ENCODE assay signal across 15 cellular contexts in the genomic region with DNA sequence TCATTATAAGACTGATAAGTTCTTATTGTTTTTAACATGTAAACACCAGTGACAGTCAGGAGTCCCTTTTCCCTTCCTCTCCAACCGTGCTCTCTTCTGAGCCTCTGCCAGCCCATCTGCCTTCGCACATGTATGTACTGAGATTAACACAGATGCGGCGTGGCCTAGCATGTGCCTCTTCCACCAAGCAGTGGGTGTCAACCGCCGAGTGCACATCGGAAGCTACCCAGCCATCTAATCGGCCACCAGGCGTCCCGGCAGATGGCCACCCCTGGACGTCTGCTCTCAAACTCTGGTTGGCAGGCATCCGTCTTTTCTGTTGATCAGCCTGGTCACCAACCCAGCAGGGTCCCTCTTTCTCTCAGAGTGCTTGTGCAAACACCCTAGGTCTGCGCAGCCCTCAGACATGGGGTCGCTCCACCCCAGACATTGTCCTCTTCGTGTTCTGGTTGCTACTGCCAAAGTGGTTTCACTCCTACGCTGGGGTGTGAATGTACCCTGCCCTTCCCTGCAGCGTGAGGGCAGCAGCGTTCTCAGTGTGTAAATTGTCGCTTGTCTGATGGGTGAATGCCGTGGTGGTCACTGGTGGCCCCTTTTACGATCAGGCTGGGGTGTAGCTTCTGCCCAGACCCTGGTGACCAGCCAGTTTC.
"Had no signal": no experiment of that assay in that cellular context is flagged by ENCODE, and none has a peak within 500 bp of the region (broad histone marks: within the 10 kb centered on the region; RNA-seq: fewer than 3 reads in every experiment).

No MANE protein-coding gene starts in this region.

- H3K9me3 ChIP-seq: gastrocnemius medialis, testis had no signal

- H3K4me1 Mint-ChIP-seq: WTC11 had no signal

- H3K9me3 Mint-ChIP-seq: activated naive CD4-positive, alpha-beta T cell treated with anti-CD3 and anti-CD28 coated beads, Interleukin-2, amount 50 U/mL, for 24 hours; stimulated activated naive CD8-positive, alpha-beta T cell treated with anti-CD3 and anti-CD28 coated beads, Interleukin-15, amount 100 ng/mL, for 72 hours; WTC11 had no signal

- H3K27ac ChIP-seq: coronary artery, gastrocnemius medialis, parathyroid adenoma, skin epidermis, testis had no signal

- H3K27ac Mint-ChIP-seq: activated naive CD4-positive, alpha-beta T cell treated with anti-CD3 and anti-CD28 coated beads, Interleukin-2, amount 50 U/mL, for 24 hours; WTC11 had no signal

- DNase-seq: activated CD4-positive, alpha-beta T cell treated with anti-CD3 and anti-CD28 coated beads for 48 hours; activated CD8-positive, alpha-beta memory T cell treated with anti-CD3 and anti-CD28 coated beads for 24 hours; effector CD4-positive, alpha-beta T cell; gastrocnemius medialis; left ventricle myocardium superior; mesendoderm; retina; stimulated activated CD4-positive, alpha-beta T cell treated with anti-CD3 and anti-CD28 coated beads, Interleukin-4, amount 100 ng/mL, for 4 hours; stimulated activated naive CD8-positive, alpha-beta T cell treated with anti-CD3 and anti-CD28 coated beads, Interleukin-15, amount 100 ng/mL, for 72 hours; testis had no signal

- H3K4me3 ChIP-seq: coronary artery, gastrocnemius medialis, skin epidermis, testis had no signal

- H3K27me3 Mint-ChIP-seq: activated naive CD4-positive, alpha-beta T cell treated with anti-CD3 and anti-CD28 coated beads, Interleukin-2, amount 50 U/mL, for 24 hours; stimulated activated naive CD8-positive, alpha-beta T cell treated with anti-CD3 and anti-CD28 coated beads, Interleukin-15, amount 100 ng/mL, for 72 hours had no signal

- H2AFZ ChIP-seq: parathyroid adenoma had no signal

- H3K27me3 ChIP-seq: gastrocnemius medialis, testis had no signal

- H3K4me3 Mint-ChIP-seq: activated naive CD4-positive, alpha-beta T cell treated with anti-CD3 and anti-CD28 coated beads, Interleukin-2, amount 50 U/mL, for 24 hours; stimulated activated naive CD8-positive, alpha-beta T cell treated with anti-CD3 and anti-CD28 coated beads, Interleukin-15, amount 100 ng/mL, for 72 hours; WTC11 had no signal

- ATAC-seq: gastrocnemius medialis; left ventricle myocardium superior; stimulated activated naive CD8-positive, alpha-beta T cell treated with anti-CD3 and anti-CD28 coated beads, Interleukin-15, amount 100 ng/mL, for 72 hours; WTC11 had no signal

- H3K4me1 ChIP-seq: parathyroid adenoma had no signal
